2 cellular contexts compared by ENCODE assay signal in the genomic region with DNA sequence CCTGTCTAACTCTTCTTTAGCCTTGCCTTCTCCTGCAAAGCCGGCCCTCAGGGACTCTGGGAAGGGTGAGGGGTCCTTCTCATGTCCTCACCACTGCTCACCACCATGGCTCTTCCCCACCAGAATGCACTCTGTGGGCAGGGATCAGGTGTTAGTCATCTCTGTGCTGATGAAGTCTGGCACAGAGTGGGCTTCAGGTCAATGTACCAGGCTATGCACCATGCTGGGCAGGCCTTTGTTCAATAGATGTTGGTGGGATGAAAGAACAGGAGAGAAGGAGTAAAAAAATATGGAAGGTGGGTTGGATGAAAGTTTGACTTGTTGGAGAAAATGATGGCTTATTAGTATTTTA. TPM values are rescaled to one million over a fixed set of nuclear protein-coding genes. Genes with fewer than 3 reads are reported as not detected.
"Had no signal": no experiment of that assay in that cellular context is flagged by ENCODE, and none has a peak within 500 bp of the region (broad histone marks: within the 10 kb centered on the region; RNA-seq: fewer than 3 reads in every experiment).

No MANE protein-coding gene starts in this region.

RNA-seq across cellular contexts. Expression of gene SDC3, which starts 40.9 kb away (rescaled TPM):
- total RNA-seq: activated CD8-positive, alpha-beta memory T cell treated with anti-CD3 and anti-CD28 coated beads, Interleukin-2, amount 10 ng/mL, durations not matched to agents 7 days and 5 days; activated CD8-positive, alpha-beta T cell treated with anti-CD3 and anti-CD28 coated beads, Interleukin-2, amount 10 ng/mL, durations not matched to agents 7 days and 5 days had no signal
